In the genomic region with DNA sequence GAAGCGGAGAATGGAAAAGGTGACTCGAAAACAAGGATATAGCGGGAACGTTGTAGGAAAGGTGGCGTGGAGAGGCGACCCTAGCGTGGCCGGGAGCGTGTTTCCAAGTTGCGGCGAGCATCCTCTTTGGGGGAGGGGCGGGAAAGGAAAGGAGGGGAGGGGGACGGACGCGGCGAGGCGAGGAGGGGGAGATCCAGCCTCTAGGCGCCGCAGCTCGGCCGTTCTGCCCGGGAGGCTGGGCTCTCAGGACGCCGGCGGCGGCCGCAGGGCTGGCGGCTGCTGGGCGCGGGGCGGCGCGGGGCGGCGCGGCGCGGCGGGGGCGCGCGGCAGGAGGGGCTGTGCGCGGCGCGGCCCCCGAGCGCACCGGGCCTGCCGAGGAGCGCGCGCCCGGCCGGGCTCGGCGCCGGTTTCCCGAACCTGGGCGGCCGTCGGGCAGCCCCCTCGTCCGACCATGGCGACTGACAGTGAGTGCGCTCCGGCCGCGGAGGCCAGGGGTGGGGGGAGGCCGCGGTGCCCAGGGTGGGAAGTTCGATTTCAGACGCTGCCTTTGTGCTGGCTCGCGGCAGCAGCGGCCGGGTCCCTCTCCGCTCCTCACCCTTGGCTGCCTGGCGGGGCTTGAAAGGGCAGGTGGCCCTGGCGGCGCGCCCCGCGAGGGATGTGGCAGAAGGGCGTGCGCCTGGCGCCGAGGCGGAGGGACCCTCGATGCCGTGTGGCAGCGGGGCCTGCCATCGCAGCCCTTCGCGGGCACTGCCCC, we compare ENCODE assay signal across 8 cellular contexts. TPM values are rescaled to one million over a fixed set of nuclear protein-coding genes. Genes with fewer than 3 reads are reported as not detected.
DNase-seq lines count a peak whose midpoint lies in the region; ATAC-seq and TF ChIP-seq lines count a peak whose summit lies in the region.

Gene SYT16, plus strand, starts transcription at position 357 of the 754 bp plus-strand sequence.

- peak within 1 kb of the TSS; percentile 81 for H3K4me3 Mint-ChIP-seq in T-helper 1 cell treated with Interleukin-12 subunit alpha and Interleukin-12 subunit beta and Interleukin-4 antibody, amounts not matched to agents 30 μg/mL and 1 μg/mL, for 36 hours

- H3K9me3 Mint-ChIP-seq in T-helper 1 cell treated with Interleukin-12 subunit alpha and Interleukin-12 subunit beta and Interleukin-4 antibody, amounts not matched to agents 30 μg/mL and 1 μg/mL, for 36 hours, result no peaks in the 10 kb centered on the region

- TF ChIP-seq POLR2A in heart left ventricle (IDR thresholded peaks at IDR 0.05), result no peak

- DNase-seq in T-helper 1 cell (no peak), heart left ventricle (no peak), retinal pigment epithelial cell (ENCODE audit: low read depth) (no peak)
- DNase-seq in activated CD8-positive, alpha-beta memory T cell treated with anti-CD3 and anti-CD28 coated beads, Interleukin-2, amount 50 U/mL, for 4 hours, result peak; percentile 18
- DNase-seq in activated CD4-positive, CD25-positive, alpha-beta regulatory T cell (lab: John Stamatoyannopoulos, UW), result no peak

- ATAC-seq in heart left ventricle, result peak in 1 of 4 donors; percentile 33
- no peak for ATAC-seq in HG02973 (IDR thresholded peaks at IDR 0.05; ENCODE audit: unreplicated experiment)
- no peak for ATAC-seq in GM21367 (IDR thresholded peaks at IDR 0.05; ENCODE audit: unreplicated experiment)

- H3K4me3 ChIP-seq in heart left ventricle, result peak within 1 kb of the TSS; percentile 16 to 57 (median 50)
- H3K4me3 ChIP-seq in retinal pigment epithelial cell (ENCODE audit: low read length), result peak within 1 kb of the TSS; percentile 52

- H3K27me3 ChIP-seq in heart left ventricle, result peaks cover 0 to 51% (median 11%) of the 10 kb centered on the region in 9 donors

- H3K9me3 ChIP-seq in heart left ventricle, result peaks cover 0 to 6% (median 0%) of the 10 kb centered on the region in 12 donors

- no peak for TF ChIP-seq CTCF in heart left ventricle (IDR thresholded peaks at IDR 0.05)
- TF ChIP-seq CTCF in retinal pigment epithelial cell (conservative IDR thresholded peaks at IDR 0.05; ENCODE audit: low read depth, low read length), result no peak

- H3K27ac ChIP-seq in heart left ventricle, result no peak within 1 kb of the TSS

- peaks cover 87% of the 10 kb centered on the region for H3K27me3 Mint-ChIP-seq in T-helper 1 cell treated with Interleukin-12 subunit alpha and Interleukin-12 subunit beta and Interleukin-4 antibody, amounts not matched to agents 30 μg/mL and 1 μg/mL, for 36 hours (ENCODE audit: low read depth)

- WGBS in heart left ventricle, 4 donors, result 2 to 10% (median 5%) methylated on average over 24 to 95 of the region's 95 CpGs

- no peaks in the 10 kb centered on the region for H3K36me3 ChIP-seq in heart left ventricle

- peaks cover 4% of the 10 kb centered on the region for H3K4me1 Mint-ChIP-seq in T-helper 1 cell treated with Interleukin-12 subunit alpha and Interleukin-12 subunit beta and Interleukin-4 antibody, amounts not matched to agents 30 μg/mL and 1 μg/mL, for 36 hours (ENCODE audit: low read depth)

- peaks cover 0 to 8% (median 4%) of the 10 kb centered on the region in 12 donors for H3K4me1 ChIP-seq in heart left ventricle

- H3K36me3 Mint-ChIP-seq in T-helper 1 cell treated with Interleukin-12 subunit alpha and Interleukin-12 subunit beta and Interleukin-4 antibody, amounts not matched to agents 30 μg/mL and 1 μg/mL, for 36 hours (ENCODE audit: low read depth), result peaks cover 6% of the 10 kb centered on the region

- H3K27ac Mint-ChIP-seq in T-helper 1 cell treated with Interleukin-12 subunit alpha and Interleukin-12 subunit beta and Interleukin-4 antibody, amounts not matched to agents 30 μg/mL and 1 μg/mL, for 36 hours, result no peak within 1 kb of the TSS

- intact Hi-C loops in heart left ventricle (cut with DNase I), result no loop called here

RNA-seq across cellular contexts. Expression of gene SYT16, which starts in this region (rescaled TPM):
- total RNA-seq in heart left ventricle, result under 1 TPM in 2 of 9 donors, not detected in 7; 0.20 to 0.39 TPM
- polyA plus RNA-seq in heart left ventricle, result not detected
